In the genomic region with DNA sequence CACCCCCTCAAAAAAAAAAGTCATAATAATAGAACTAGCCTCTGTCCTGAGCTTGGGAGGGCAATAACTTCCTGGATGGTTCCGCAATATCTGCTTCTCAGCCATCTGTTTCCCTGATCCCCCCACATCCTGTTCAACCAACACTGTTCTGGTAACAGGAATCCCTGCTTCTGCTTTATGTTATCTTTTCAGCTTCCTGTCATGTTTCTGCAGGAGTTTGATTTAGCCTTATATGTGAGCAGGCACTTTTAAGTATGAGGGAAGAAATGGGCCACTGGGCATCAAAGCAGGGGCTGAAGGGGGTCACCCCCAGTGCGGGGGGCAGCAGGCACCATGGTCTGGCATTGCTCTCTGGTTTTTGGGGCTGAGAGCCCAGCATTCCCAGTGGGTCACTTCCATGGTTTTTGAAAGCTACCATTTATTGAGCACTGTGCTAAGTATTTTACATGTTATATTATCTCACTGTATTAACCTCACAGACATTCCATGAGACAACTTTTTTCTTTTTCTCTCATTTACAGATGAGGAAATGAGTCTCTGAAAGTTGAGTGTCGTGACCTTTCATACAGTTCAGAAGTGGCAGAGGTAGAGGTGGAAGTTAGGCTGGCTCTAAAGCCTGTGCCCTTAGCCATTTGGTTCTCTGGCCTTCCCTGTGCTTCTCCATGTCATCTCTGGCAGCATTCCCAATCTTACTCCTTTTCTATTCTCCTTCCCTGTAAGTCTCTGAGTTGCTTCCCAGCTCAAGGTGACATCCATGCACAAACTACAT, we compare ENCODE assay signal across 8 cellular contexts.
DNase-seq lines count a peak whose midpoint lies in the region; TF ChIP-seq lines count a peak whose summit lies in the region.

No MANE protein-coding gene starts in this region.

- no peak overlapping the region for H3K4me3 ChIP-seq in WERI-Rb-1 (ENCODE audit: low read depth, low read length)
- no peak overlapping the region for H3K4me3 ChIP-seq in thyroid gland (replicated peaks in 1 of 3)

- H3K27me3 Mint-ChIP-seq in immature natural killer cell (ENCODE audit: low read depth in 3 of 3): peaks cover 0 to 10% (median 0%) of the 10 kb centered on the region in 3 donors

- peak overlapping the region in 1 of 5 donors; percentile 50 for H3K4me3 Mint-ChIP-seq in immature natural killer cell

- peak overlapping the region; percentile 83 to 92 (median 88) for H3K27ac Mint-ChIP-seq in immature natural killer cell

- H3K36me3 ChIP-seq in WERI-Rb-1: no peaks in the 10 kb centered on the region
- no peaks in the 10 kb centered on the region for H3K36me3 ChIP-seq in thyroid gland

- H3K27me3 ChIP-seq in WERI-Rb-1 (ENCODE audit: insufficient read depth, low read depth, severe bottlenecking) (no peaks in the 10 kb centered on the region), thyroid gland (no peaks in the 10 kb centered on the region)

- DNase-seq in NCI-H82 (lab: John Stamatoyannopoulos, UW): peak; percentile 20
- no peak for DNase-seq in NCI-H82 treated with DMSO at 0.1 percent for 48 hours (lab: John Stamatoyannopoulos, UW; ENCODE audit: unreplicated experiment)
- DNase-seq in WERI-Rb-1: peak; percentile 11
- DNase-seq in immature natural killer cell: no peak
- no peak for DNase-seq in thyroid gland
- DNase-seq in NCI-H2081 treated with DMSO at 0.1 percent for 48 hours (lab: John Stamatoyannopoulos, UW): no peak
- DNase-seq in GM13976 (ENCODE audit: low spot score): no peak
- DNase-seq in NCI-H1092 treated with DMSO at 0.1 percent for 48 hours (lab: John Stamatoyannopoulos, UW): no peak

- in situ Hi-C loops in GM13976 (cut with MboI; ENCODE audit: low sequenced_read_pairs, unreplicated experiment): no loop called here

- H3K36me3 Mint-ChIP-seq in immature natural killer cell: no peaks in the 10 kb centered on the region

- H3K27ac ChIP-seq in WERI-Rb-1: no peak overlapping the region
- H3K27ac ChIP-seq in thyroid gland: peak overlapping the region; percentile 25 to 57 (median 30)

- intact Hi-C loops in thyroid gland (cut with DNase I): loop anchor here (10.0 kb wide), 1 partner anchor 382 kb away; no protein-coding TSS in a partner anchor

- no peaks in the 10 kb centered on the region for H3K9me3 Mint-ChIP-seq in immature natural killer cell

- H3K4me1 Mint-ChIP-seq in immature natural killer cell: peaks cover 18 to 27% of the 10 kb centered on the region in 2 donors

- 40 to 44% methylated on average over 3 of the region's 3 CpGs for WGBS in thyroid gland, 2 donors

- H3K4me1 ChIP-seq in thyroid gland: peaks cover 6 to 11% of the 10 kb centered on the region in 2 donors

- TF ChIP-seq CTCF in WERI-Rb-1 (IDR thresholded peaks at IDR 0.05; ENCODE audit: low read depth, low read length) (no peak), thyroid gland (IDR thresholded peaks at IDR 0.05) (no peak), GM13976 (IDR thresholded peaks at IDR 0.05; ENCODE audit: borderline replicate concordance, control extremely low read depth, extremely low read depth, insufficient read depth, missing control alignments) (no peak)

- no peak for TF ChIP-seq POLR2A in thyroid gland (IDR thresholded peaks at IDR 0.05)

- no peaks in the 10 kb centered on the region for H3K9me3 ChIP-seq in WERI-Rb-1 (ENCODE audit: severe bottlenecking)
- H3K9me3 ChIP-seq in thyroid gland: no peaks in the 10 kb centered on the region

Comparison
In these comparisons a context has a peak if more than half of its experiments do, and no peak if none do; other contexts are left out.
1. DNase-seq: peak in NCI-H82 (single experiment) and WERI-Rb-1 (single experiment); none in NCI-H82 treated with DMSO at 0.1 percent for 48 hours (single experiment), immature natural killer cell (0 of 3), thyroid gland (0 of 2), NCI-H2081 treated with DMSO at 0.1 percent for 48 hours (single experiment), GM13976 (single experiment) and NCI-H1092 treated with DMSO at 0.1 percent for 48 hours (single experiment).